In the genomic region with DNA sequence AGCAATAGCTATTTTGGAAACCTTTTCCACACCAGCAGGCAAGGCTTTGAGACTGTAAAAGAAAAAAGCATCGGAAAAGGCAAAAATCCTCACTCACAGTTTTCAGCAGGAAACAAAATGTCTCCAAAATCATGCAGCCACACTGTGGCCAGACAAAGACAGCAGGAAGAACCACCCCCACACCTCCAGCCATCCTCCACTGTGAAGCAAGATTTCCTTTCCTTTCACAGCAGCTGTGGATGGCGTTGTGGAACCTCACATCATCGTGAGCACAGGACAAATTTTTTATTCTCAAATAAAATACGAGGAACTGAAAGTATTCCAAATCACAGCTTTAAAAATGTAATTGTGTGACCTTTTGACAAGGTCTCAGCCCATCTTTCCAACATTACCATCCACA, we compare ENCODE assay signal across 20 cellular contexts.
"Had no signal": no experiment of that assay in that cellular context is flagged by ENCODE, and none has a peak within 500 bp of the region (broad histone marks: within the 10 kb centered on the region; RNA-seq: fewer than 3 reads in every experiment).

No MANE protein-coding gene starts in this region.

- H3K4me1 ChIP-seq: heart left ventricle, prostate gland, spleen had no signal

- H3K9me3 ChIP-seq: esophagus muscularis mucosa, heart left ventricle, prostate gland, spleen, thyroid gland had no signal

- H3K9me3 Mint-ChIP-seq: activated CD4-positive, alpha-beta memory T cell treated with anti-CD3 and anti-CD28 coated beads for 36 hours; activated naive CD8-positive, alpha-beta T cell treated with anti-CD3 and anti-CD28 coated beads for 36 hours; central memory CD8-positive, alpha-beta T cell; nephron progenitor cell had no signal

- H3K4me1 Mint-ChIP-seq: activated naive CD8-positive, alpha-beta T cell treated with anti-CD3 and anti-CD28 coated beads for 36 hours; central memory CD8-positive, alpha-beta T cell; T-helper 17 cell had no signal

- H3K36me3 ChIP-seq: esophagus muscularis mucosa, heart left ventricle, prostate gland, spleen, thyroid gland had no signal

- H3K27ac Mint-ChIP-seq: activated CD4-positive, alpha-beta memory T cell treated with anti-CD3 and anti-CD28 coated beads for 36 hours; activated naive CD8-positive, alpha-beta T cell treated with anti-CD3 and anti-CD28 coated beads for 36 hours; nephron progenitor cell; T-helper 17 cell had no signal

- H3K27me3 Mint-ChIP-seq: activated CD4-positive, alpha-beta memory T cell treated with anti-CD3 and anti-CD28 coated beads for 36 hours had no signal

- H3K27me3 ChIP-seq: esophagus muscularis mucosa, heart left ventricle, thyroid gland had no signal

- H3K4me3 Mint-ChIP-seq: activated CD4-positive, alpha-beta memory T cell treated with anti-CD3 and anti-CD28 coated beads for 36 hours; activated naive CD8-positive, alpha-beta T cell treated with anti-CD3 and anti-CD28 coated beads for 36 hours; central memory CD8-positive, alpha-beta T cell; nephron progenitor cell; T-helper 17 cell had no signal

- H3K36me3 Mint-ChIP-seq: activated CD4-positive, alpha-beta memory T cell treated with anti-CD3 and anti-CD28 coated beads for 36 hours; activated naive CD8-positive, alpha-beta T cell treated with anti-CD3 and anti-CD28 coated beads for 36 hours had no signal

- H3K4me3 ChIP-seq: coronary artery, esophagus muscularis mucosa, heart left ventricle, prostate gland, spleen, thyroid gland had no signal

- ATAC-seq: left cardiac atrium; stimulated activated naive CD8-positive, alpha-beta T cell treated with anti-CD3 and anti-CD28 coated beads, Interleukin-15, Interleukin-2, amounts not matched to agents 100 U/mL and 50 U/mL, for 24 hours; T-helper 17 cell had no signal

- H3K27ac ChIP-seq: coronary artery, esophagus muscularis mucosa, heart left ventricle, prostate gland, spleen, thyroid gland had no signal

- DNase-seq: activated CD4-positive, alpha-beta memory T cell treated with anti-CD3 and anti-CD28 coated beads for 36 hours; activated CD4-positive, alpha-beta T cell treated with anti-CD3 and anti-CD28 coated beads for 4 hours; activated CD4-positive, CD25-positive, alpha-beta regulatory T cell; activated naive CD4-positive, alpha-beta T cell treated with Interleukin-2 at 50 U/mL for 16 hours; activated naive CD8-positive, alpha-beta T cell treated with anti-CD3 and anti-CD28 coated beads for 36 hours; activated T-cell treated with anti-CD3 and anti-CD28 coated beads, Interleukin-2, amount 50 U/mL, for 48 hours; heart left ventricle; islet precursor cell; left cardiac atrium; nephron progenitor cell; nucleus accumbens; spleen; stimulated activated CD4-positive, alpha-beta T cell treated with anti-CD3 and anti-CD28 coated beads, Interleukin-4, amount 100 ng/mL, for 24 hours; stimulated activated naive CD8-positive, alpha-beta T cell treated with anti-CD3 and anti-CD28 coated beads, Interleukin-15, Interleukin-2, amounts not matched to agents 100 U/mL and 50 U/mL, for 24 hours; T-helper 17 cell; thyroid gland had no signal
